8 cellular contexts compared by ENCODE assay signal in genomic region chr11:121466063-121466794, GRCh38. TPM values are rescaled to one million over a fixed set of nuclear protein-coding genes. Genes with fewer than 3 reads are reported as not detected.
DNase-seq lines count a peak whose midpoint lies in the region; ATAC-seq and TF ChIP-seq lines count a peak whose summit lies in the region.

No MANE protein-coding gene starts in this region.

- POLR2A ChIA-PET in AG04450 (lab: Yijun Ruan, JAX), result interaction anchor here (1.1 kb wide), 1 partner anchor 174 kb away, joined by 4 read pairs; the partner anchor contains the start of gene SC5D

- no peaks in the 10 kb centered on the region for H3K27me3 Mint-ChIP-seq in activated naive CD8-positive, alpha-beta T cell

- H3K4me1 Mint-ChIP-seq in activated naive CD8-positive, alpha-beta T cell (ENCODE audit: low read depth), result peaks cover 95% of the 10 kb centered on the region

- H3K9me3 Mint-ChIP-seq in activated naive CD8-positive, alpha-beta T cell (ENCODE audit: low read depth), result no peaks in the 10 kb centered on the region

- CTCF ChIA-PET in AG04450 (lab: Charles Lee), result interaction anchor here (1.5 kb wide), 1 partner anchor 14 kb away, joined by 7 read pairs; the partner anchor contains the start of genes SORL1 and SORL1-AS1

- TF ChIP-seq CTCF in AG04450 (IDR thresholded peaks at IDR 0.05; ENCODE audit: low read depth, low read length), result no peak

- H3K36me3 ChIP-seq in H7 (replicated peaks; ENCODE audit: control insufficient read depth, insufficient read depth, low read length), result peaks cover 1% of the 10 kb centered on the region; the same call in 1 of the 2 replicates

- H3K4me3 ChIP-seq in AG04450 (ENCODE audit: low read depth, low read length), result no peak overlapping the region
- no peak overlapping the region for H3K4me3 ChIP-seq in H7 (ENCODE audit: insufficient read depth, low read depth, low read length)

- intact Hi-C loops in cardiac septum (cut with DNase I) (loop anchor here (10.0 kb wide), 1 partner anchor 81 kb away; no protein-coding TSS in a partner anchor), posterior cingulate gyrus (cut with DNase I) (no loop called here)

- H3K27ac ChIP-seq in AG04450 (ENCODE audit: low read depth, low read length), result peak overlapping the region; percentile 31

- DNase-seq in AG04450 (ENCODE audit: low read depth, low spot score) (peak; percentile 76), H7 (peak; percentile 82), NCI-H526 treated with DMSO at 0.1 percent for 48 hours (lab: John Stamatoyannopoulos, UW) (peak; percentile 91), cardiac septum (ENCODE audit: low spot score) (peak; percentile 91), posterior cingulate gyrus (peak; percentile 66 to 98 (median 86))

- ATAC-seq in HG03045 (IDR thresholded peaks at IDR 0.05; ENCODE audit: unreplicated experiment) (no peak), HG03457 (IDR thresholded peaks at IDR 0.05; ENCODE audit: unreplicated experiment) (no peak)

- H3K27ac Mint-ChIP-seq in activated naive CD8-positive, alpha-beta T cell, result peak overlapping the region; percentile 99

- H3K27me3 ChIP-seq in AG04450 (ENCODE audit: control insufficient read depth, insufficient read depth, low read length) (no peaks in the 10 kb centered on the region), H7 (ENCODE audit: control insufficient read depth, insufficient read depth, low read length) (no peaks in the 10 kb centered on the region)

- H3K36me3 Mint-ChIP-seq in activated naive CD8-positive, alpha-beta T cell, result peaks cover 12% of the 10 kb centered on the region

- H3K9me3 ChIP-seq in AG04450 (ENCODE audit: control insufficient read depth, insufficient read depth, low read length), result no peaks in the 10 kb centered on the region

- H3K4me3 Mint-ChIP-seq in activated naive CD8-positive, alpha-beta T cell, result peak overlapping the region; percentile 78

RNA-seq across cellular contexts. Expression of gene SORL1, which starts 14.1 kb away (rescaled TPM):
- 5.4 and 5.5 TPM in 2 replicates for polyA plus RNA-seq in AG04450 (2011; rRNA removed)
- 23.4 and 29.8 TPM in 2 replicates for polyA minus RNA-seq in AG04450 (2011; rRNA and poly(A)+ RNA removed)
- total RNA-seq in H7 (2014; rRNA removed; shearing (Covaris generic)), result 13.3 and 20.3 TPM in 2 replicates
- total RNA-seq in cardiac septum, result 8.0 TPM
